ENCODE assay signal across 1 cellular context in the genomic region with DNA sequence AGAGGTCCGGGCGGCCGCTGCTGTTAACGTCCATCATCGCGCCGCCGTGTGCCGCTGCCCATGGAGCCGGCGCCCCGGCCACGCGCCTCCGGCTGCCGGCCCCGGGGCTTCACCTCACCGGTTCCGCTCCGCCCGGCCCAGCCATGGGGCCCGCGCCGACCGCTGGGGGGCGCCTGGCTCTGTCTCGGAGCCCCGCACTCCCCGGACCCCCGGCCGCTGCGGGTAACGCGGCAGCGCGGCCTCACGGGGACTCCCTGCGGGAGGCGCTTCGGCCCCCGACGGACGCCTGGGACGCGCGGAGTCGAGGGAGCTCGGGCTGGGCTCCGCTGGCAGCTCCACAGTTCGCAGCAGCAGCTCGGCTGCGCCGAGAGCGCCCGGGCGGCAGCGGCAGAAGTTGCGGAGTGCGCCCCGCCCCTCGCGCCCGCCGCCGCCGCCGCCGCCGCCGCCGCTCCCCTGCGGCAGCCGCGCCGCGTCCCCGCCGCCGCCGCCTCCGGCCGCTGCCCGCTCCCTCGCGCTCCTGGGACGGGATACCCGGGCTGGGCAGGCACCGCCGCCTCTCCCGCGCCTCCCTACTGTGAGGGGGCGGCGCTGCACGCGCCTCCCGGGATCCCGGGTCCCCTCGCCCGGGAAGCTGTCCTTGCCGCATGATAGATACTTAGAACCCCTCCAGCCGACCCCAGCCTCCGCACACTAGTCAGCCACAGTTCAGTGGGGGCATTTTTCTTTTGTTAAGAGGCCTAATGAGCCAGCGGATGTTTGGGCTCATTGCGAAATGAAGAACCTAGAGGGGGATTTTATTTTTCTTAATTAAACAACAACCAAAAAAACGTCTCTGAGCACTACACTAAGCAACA.
TF ChIP-seq lines count a peak whose summit lies in the region.

A gene (minus strand): TSS at position 405 of the 854 bp plus-strand sequence. CDS start 368 bp downstream, at position 37.

TF ChIP-seq in HepG2, 621 proteins besides CTCF, POLR2A, EP300 and RAD21 (continued from another document and continues in another):
- TF ChIP-seq, protein P1, sequence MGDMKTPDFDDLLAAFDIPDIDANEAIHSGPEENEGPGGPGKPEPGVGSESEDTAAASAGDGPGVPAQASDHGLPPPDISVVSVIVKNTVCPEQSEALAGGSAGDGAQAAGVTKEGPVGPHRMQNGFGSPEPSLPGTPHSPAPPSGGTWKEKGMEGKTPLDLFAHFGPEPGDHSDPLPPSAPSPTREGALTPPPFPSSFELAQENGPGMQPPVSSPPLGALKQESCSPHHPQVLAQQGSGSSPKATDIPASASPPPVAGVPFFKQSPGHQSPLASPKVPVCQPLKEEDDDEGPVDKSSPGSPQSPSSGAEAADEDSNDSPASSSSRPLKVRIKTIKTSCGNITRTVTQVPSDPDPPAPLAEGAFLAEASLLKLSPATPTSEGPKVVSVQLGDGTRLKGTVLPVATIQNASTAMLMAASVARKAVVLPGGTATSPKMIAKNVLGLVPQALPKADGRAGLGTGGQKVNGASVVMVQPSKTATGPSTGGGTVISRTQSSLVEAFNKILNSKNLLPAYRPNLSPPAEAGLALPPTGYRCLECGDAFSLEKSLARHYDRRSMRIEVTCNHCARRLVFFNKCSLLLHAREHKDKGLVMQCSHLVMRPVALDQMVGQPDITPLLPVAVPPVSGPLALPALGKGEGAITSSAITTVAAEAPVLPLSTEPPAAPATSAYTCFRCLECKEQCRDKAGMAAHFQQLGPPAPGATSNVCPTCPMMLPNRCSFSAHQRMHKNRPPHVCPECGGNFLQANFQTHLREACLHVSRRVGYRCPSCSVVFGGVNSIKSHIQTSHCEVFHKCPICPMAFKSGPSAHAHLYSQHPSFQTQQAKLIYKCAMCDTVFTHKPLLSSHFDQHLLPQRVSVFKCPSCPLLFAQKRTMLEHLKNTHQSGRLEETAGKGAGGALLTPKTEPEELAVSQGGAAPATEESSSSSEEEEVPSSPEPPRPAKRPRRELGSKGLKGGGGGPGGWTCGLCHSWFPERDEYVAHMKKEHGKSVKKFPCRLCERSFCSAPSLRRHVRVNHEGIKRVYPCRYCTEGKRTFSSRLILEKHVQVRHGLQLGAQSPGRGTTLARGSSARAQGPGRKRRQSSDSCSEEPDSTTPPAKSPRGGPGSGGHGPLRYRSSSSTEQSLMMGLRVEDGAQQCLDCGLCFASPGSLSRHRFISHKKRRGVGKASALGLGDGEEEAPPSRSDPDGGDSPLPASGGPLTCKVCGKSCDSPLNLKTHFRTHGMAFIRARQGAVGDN (CRISPR knock-in tag; IDR thresholded peaks at IDR 0.05), result peak; percentile 56; the same call in 1 of the 2 replicates
- TF ChIP-seq, protein P2, sequence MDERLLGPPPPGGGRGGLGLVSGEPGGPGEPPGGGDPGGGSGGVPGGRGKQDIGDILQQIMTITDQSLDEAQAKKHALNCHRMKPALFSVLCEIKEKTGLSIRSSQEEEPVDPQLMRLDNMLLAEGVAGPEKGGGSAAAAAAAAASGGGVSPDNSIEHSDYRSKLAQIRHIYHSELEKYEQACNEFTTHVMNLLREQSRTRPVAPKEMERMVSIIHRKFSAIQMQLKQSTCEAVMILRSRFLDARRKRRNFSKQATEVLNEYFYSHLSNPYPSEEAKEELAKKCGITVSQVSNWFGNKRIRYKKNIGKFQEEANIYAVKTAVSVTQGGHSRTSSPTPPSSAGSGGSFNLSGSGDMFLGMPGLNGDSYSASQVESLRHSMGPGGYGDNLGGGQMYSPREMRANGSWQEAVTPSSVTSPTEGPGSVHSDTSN (CRISPR knock-in tag; IDR thresholded peaks at IDR 0.05), result no peak
- TF ChIP-seq STAG1 (CRISPR knock-in tag; IDR thresholded peaks at IDR 0.05), result no peak
- no peak for TF ChIP-seq HMG20A (CRISPR knock-in tag; IDR thresholded peaks at IDR 0.05; ENCODE audit: borderline replicate concordance)
- no peak for TF ChIP-seq ZNF33A (CRISPR knock-in tag; IDR thresholded peaks at IDR 0.05; ENCODE audit: borderline replicate concordance)
- TF ChIP-seq ZSCAN12 (CRISPR knock-in tag; IDR thresholded peaks at IDR 0.05), result no peak
- TF ChIP-seq, protein P3, sequence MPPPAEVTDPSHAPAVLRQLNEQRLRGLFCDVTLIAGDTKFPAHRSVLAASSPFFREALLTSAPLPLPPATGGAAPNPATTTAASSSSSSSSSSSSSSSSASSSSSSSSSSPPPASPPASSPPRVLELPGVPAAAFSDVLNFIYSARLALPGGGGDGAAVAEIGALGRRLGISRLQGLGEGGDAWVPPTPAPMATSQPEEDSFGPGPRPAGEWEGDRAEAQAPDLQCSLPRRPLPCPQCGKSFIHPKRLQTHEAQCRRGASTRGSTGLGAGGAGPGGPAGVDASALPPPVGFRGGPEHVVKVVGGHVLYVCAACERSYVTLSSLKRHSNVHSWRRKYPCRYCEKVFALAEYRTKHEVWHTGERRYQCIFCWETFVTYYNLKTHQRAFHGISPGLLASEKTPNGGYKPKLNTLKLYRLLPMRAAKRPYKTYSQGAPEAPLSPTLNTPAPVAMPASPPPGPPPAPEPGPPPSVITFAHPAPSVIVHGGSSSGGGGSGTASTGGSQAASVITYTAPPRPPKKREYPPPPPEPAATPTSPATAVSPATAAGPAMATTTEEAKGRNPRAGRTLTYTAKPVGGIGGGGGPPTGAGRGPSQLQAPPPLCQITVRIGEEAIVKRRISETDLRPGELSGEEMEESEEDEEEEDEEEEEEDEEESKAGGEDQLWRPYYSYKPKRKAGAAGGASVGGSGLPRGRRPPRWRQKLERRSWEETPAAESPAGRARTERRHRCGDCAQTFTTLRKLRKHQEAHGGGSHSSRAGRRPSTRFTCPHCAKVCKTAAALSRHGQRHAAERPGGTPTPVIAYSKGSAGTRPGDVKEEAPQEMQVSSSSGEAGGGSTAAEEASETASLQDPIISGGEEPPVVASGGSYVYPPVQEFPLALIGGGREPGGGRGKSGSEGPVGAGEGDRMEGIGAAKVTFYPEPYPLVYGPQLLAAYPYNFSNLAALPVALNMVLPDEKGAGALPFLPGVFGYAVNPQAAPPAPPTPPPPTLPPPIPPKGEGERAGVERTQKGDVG (CRISPR knock-in tag; IDR thresholded peaks at IDR 0.05; ENCODE audit: borderline replicate concordance), result no peak
- TF ChIP-seq TARDBP (CRISPR knock-in tag; IDR thresholded peaks at IDR 0.05), result no peak
- no peak for TF ChIP-seq ZNF3 (CRISPR knock-in tag; IDR thresholded peaks at IDR 0.05)
- TF ChIP-seq, protein P4, sequence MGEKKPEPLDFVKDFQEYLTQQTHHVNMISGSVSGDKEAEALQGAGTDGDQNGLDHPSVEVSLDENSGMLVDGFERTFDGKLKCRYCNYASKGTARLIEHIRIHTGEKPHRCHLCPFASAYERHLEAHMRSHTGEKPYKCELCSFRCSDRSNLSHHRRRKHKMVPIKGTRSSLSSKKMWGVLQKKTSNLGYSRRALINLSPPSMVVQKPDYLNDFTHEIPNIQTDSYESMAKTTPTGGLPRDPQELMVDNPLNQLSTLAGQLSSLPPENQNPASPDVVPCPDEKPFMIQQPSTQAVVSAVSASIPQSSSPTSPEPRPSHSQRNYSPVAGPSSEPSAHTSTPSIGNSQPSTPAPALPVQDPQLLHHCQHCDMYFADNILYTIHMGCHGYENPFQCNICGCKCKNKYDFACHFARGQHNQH (CRISPR knock-in tag; IDR thresholded peaks at IDR 0.05), result no peak
- TF ChIP-seq MIXL1 (CRISPR knock-in tag; IDR thresholded peaks at IDR 0.05), result no peak
- TF ChIP-seq EZH2 (conservative IDR thresholded peaks at IDR 0.05; ENCODE audit: low read depth, low read length), result no peak
- TF ChIP-seq AHR (CRISPR knock-in tag; IDR thresholded peaks at IDR 0.05), result no peak
- no peak for TF ChIP-seq ARNT (IDR thresholded peaks at IDR 0.05)
- TF ChIP-seq KMT2B (CRISPR knock-in tag; IDR thresholded peaks at IDR 0.05), result no peak
- no peak for TF ChIP-seq POLR2G (IDR thresholded peaks at IDR 0.05; ENCODE audit: low read depth, low read length)
- TF ChIP-seq BORCS8-MEF2B (CRISPR knock-in tag; IDR thresholded peaks at IDR 0.05), result no peak
- TF ChIP-seq, protein P5, sequence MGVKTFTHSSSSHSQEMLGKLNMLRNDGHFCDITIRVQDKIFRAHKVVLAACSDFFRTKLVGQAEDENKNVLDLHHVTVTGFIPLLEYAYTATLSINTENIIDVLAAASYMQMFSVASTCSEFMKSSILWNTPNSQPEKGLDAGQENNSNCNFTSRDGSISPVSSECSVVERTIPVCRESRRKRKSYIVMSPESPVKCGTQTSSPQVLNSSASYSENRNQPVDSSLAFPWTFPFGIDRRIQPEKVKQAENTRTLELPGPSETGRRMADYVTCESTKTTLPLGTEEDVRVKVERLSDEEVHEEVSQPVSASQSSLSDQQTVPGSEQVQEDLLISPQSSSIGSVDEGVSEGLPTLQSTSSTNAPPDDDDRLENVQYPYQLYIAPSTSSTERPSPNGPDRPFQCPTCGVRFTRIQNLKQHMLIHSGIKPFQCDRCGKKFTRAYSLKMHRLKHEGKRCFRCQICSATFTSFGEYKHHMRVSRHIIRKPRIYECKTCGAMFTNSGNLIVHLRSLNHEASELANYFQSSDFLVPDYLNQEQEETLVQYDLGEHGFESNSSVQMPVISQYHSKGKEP (CRISPR knock-in tag; IDR thresholded peaks at IDR 0.05), result no peak
- no peak for TF ChIP-seq ZNF430 (CRISPR knock-in tag; IDR thresholded peaks at IDR 0.05)
- no peak for TF ChIP-seq PTBP1 (IDR thresholded peaks at IDR 0.05; ENCODE audit: low read depth, low read length, poor library complexity, severe bottlenecking)
- no peak for TF ChIP-seq ZFP37 (CRISPR knock-in tag; IDR thresholded peaks at IDR 0.05; ENCODE audit: borderline replicate concordance)
- TF ChIP-seq MYC (CRISPR knock-in tag; IDR thresholded peaks at IDR 0.05; ENCODE audit: borderline replicate concordance), result no peak
- no peak; the same call in 1 of the 2 replicates for TF ChIP-seq MAZ (IDR thresholded peaks at IDR 0.05; ENCODE audit: borderline replicate concordance, low read depth, low read length)
- peak; percentile 80 for TF ChIP-seq MAZ (CRISPR knock-in tag; IDR thresholded peaks at IDR 0.05; ENCODE audit: low read depth)
- TF ChIP-seq, protein P6, sequence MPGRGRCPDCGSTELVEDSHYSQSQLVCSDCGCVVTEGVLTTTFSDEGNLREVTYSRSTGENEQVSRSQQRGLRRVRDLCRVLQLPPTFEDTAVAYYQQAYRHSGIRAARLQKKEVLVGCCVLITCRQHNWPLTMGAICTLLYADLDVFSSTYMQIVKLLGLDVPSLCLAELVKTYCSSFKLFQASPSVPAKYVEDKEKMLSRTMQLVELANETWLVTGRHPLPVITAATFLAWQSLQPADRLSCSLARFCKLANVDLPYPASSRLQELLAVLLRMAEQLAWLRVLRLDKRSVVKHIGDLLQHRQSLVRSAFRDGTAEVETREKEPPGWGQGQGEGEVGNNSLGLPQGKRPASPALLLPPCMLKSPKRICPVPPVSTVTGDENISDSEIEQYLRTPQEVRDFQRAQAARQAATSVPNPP (CRISPR knock-in tag; IDR thresholded peaks at IDR 0.05), result no peak
- TF ChIP-seq JUND (CRISPR knock-in tag; IDR thresholded peaks at IDR 0.05), result no peak
- TF ChIP-seq, protein P7, sequence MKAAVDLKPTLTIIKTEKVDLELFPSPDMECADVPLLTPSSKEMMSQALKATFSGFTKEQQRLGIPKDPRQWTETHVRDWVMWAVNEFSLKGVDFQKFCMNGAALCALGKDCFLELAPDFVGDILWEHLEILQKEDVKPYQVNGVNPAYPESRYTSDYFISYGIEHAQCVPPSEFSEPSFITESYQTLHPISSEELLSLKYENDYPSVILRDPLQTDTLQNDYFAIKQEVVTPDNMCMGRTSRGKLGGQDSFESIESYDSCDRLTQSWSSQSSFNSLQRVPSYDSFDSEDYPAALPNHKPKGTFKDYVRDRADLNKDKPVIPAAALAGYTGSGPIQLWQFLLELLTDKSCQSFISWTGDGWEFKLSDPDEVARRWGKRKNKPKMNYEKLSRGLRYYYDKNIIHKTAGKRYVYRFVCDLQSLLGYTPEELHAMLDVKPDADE (CRISPR knock-in tag; IDR thresholded peaks at IDR 0.05), result no peak
- TF ChIP-seq ZSCAN31 (CRISPR knock-in tag; IDR thresholded peaks at IDR 0.05; ENCODE audit: low read depth), result no peak
- no peak for TF ChIP-seq ADNP (CRISPR knock-in tag; IDR thresholded peaks at IDR 0.05)
- TF ChIP-seq PHF21A (CRISPR knock-in tag; IDR thresholded peaks at IDR 0.05), result no peak
- TF ChIP-seq, protein P8, sequence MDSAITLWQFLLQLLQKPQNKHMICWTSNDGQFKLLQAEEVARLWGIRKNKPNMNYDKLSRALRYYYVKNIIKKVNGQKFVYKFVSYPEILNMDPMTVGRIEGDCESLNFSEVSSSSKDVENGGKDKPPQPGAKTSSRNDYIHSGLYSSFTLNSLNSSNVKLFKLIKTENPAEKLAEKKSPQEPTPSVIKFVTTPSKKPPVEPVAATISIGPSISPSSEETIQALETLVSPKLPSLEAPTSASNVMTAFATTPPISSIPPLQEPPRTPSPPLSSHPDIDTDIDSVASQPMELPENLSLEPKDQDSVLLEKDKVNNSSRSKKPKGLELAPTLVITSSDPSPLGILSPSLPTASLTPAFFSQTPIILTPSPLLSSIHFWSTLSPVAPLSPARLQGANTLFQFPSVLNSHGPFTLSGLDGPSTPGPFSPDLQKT (CRISPR knock-in tag; IDR thresholded peaks at IDR 0.05; ENCODE audit: borderline replicate concordance), result no peak
- no peak for TF ChIP-seq ZFAT (CRISPR knock-in tag; conservative IDR thresholded peaks at IDR 0.05)
- no peak for TF ChIP-seq ZNF124 (CRISPR knock-in tag; IDR thresholded peaks at IDR 0.05)
- TF ChIP-seq TCF7L2 (IDR thresholded peaks at IDR 0.05; ENCODE audit: low read depth, low read length), result no peak
- TF ChIP-seq ZBTB7A (CRISPR knock-in tag; IDR thresholded peaks at IDR 0.05), result no peak
- TF ChIP-seq TBX3 (IDR thresholded peaks at IDR 0.05; ENCODE audit: borderline replicate concordance), result no peak
